In genomic region chr1:20430355-20431290, GRCh38 we compare ENCODE assay signal across 8 cellular contexts. TPM values are rescaled to one million over a fixed set of nuclear protein-coding genes. Genes with fewer than 3 reads are reported as not detected.
DNase-seq lines count a peak whose midpoint lies in the region; ATAC-seq and TF ChIP-seq lines count a peak whose summit lies in the region.

No MANE protein-coding gene starts in this region.

- no peaks in the 10 kb centered on the region for H3K79me2 ChIP-seq in fibroblast of lung (ENCODE audit: control insufficient read depth, insufficient read depth, low read length)

- H3K4me1 ChIP-seq in fibroblast of lung (ENCODE audit: control insufficient read depth, extremely low read depth, insufficient read depth, low read length): peaks cover 12% of the 10 kb centered on the region
- H3K4me1 ChIP-seq in ovary (ENCODE audit: insufficient read depth): no peaks in the 10 kb centered on the region

- H3K4me2 ChIP-seq in fibroblast of lung (ENCODE audit: extremely low read depth, insufficient read depth, low read length): no peak overlapping the region

- no peak for TF ChIP-seq EP300 in ovary (IDR thresholded peaks at IDR 0.05)

- H3K36me3 ChIP-seq in fibroblast of lung (ENCODE audit: control insufficient read depth, insufficient read depth, low read length) (no peaks in the 10 kb centered on the region), ovary (no peaks in the 10 kb centered on the region)

- DNase-seq in D341Med (ENCODE audit: low spot score): peak; percentile 75
- peak; percentile 46 to 58 for DNase-seq in activated CD4-positive, alpha-beta T cell treated with anti-CD3 and anti-CD28 coated beads, Interleukin-2, amount 50 U/mL, for 48 hours
- DNase-seq in fibroblast of lung (ENCODE audit: low read depth in 2 of 2): peak in 1 of 2 donors; percentile 37
- peak in 3 of 5 donors; percentile 26 to 39 (median 26) for DNase-seq in ovary
- DNase-seq in mucosa of gallbladder (ENCODE audit: low spot score): no peak
- no peak for DNase-seq in A172 (ENCODE audit: low spot score)

- H3K27me3 ChIP-seq in fibroblast of lung (ENCODE audit: control insufficient read depth, insufficient read depth, low read length) (peaks cover 8% of the 10 kb centered on the region), ovary (no peaks in the 10 kb centered on the region)

- H3K9me3 ChIP-seq in fibroblast of lung (ENCODE audit: control insufficient read depth, insufficient read depth, low read depth, low read length): no peaks in the 10 kb centered on the region
- no peaks in the 10 kb centered on the region for H3K9me3 ChIP-seq in ovary

- no peak overlapping the region for H3K27ac ChIP-seq in fibroblast of lung (ENCODE audit: insufficient read depth, low read length)
- H3K27ac ChIP-seq in ovary: no peak overlapping the region

- no peak for ATAC-seq in HG03342 (IDR thresholded peaks at IDR 0.05; ENCODE audit: unreplicated experiment)

- intact Hi-C loops in ovary (cut with DNase I): no loop called here

- H3K4me3 ChIP-seq in fibroblast of lung (replicated peaks in 1 of 4; ENCODE audit: control extremely low read depth in 1 of 4, insufficient read depth in 1 of 4, low read depth in 3 of 4, low read length in 4 of 4): no peak overlapping the region
- H3K4me3 ChIP-seq in ovary: no peak overlapping the region

- H4K20me1 ChIP-seq in fibroblast of lung (ENCODE audit: control insufficient read depth, extremely low read depth, insufficient read depth, low read length): no peaks in the 10 kb centered on the region

- no peak overlapping the region for H3K9ac ChIP-seq in fibroblast of lung (ENCODE audit: insufficient read depth, low read length)

- 24 to 31% (median 29%) methylated on average over 16 of the region's 16 CpGs for WGBS in ovary, 3 donors

- peak; percentile 49; the same call in 1 of the 2 replicates for TF ChIP-seq CTCF in LNCAP (IDR thresholded peaks at IDR 0.05)
- TF ChIP-seq CTCF in fibroblast of lung (conservative IDR thresholded peaks at IDR 0.05 in 1 of 2, IDR thresholded peaks at IDR 0.05 in 1 of 2; ENCODE audit: low read depth in 1 of 2, low read length in 2 of 2): peak; percentile 78 to 87
- peak in 1 of 3 donors; percentile 7 for TF ChIP-seq CTCF in ovary (IDR thresholded peaks at IDR 0.05)

- TF ChIP-seq POLR2A in ovary (IDR thresholded peaks at IDR 0.05): no peak

- no peak overlapping the region for H2AFZ ChIP-seq in fibroblast of lung (ENCODE audit: low read length)

RNA-seq across cellular contexts. Expression of gene CAMK2N1, which starts 55.4 kb away (rescaled TPM):
- total RNA-seq in fibroblast of lung (44.2 and 79.9 TPM in 2 replicates), ovary (10 to 100 TPM; 11.3 to 95.9 (median 35.2) TPM), mucosa of gallbladder (140 TPM)
- polyA plus RNA-seq in fibroblast of lung (94.9 and 156 TPM in 2 replicates), ovary (10 to 100 TPM; 20.8 to 42.6 TPM)
- 142 and 220 TPM in 2 replicates for polyA plus RNA-seq in fibroblast of lung (2012)
- polyA minus RNA-seq in fibroblast of lung (ENCODE audit: low replicate concordance): 38.9 and 62.1 TPM in 2 replicates
- 2.9 and 3.6 TPM in 2 replicates for total RNA-seq in A172 (2014; rRNA removed; shearing (Covaris generic))

Comparison
In these comparisons a context has a peak if more than half of its experiments do, and no peak if none do; other contexts are left out.
1. DNase-seq: peak in D341Med (single experiment), activated CD4-positive, alpha-beta T cell treated with anti-CD3 and anti-CD28 coated beads, Interleukin-2, amount 50 U/mL, for 48 hours (2 of 2) and ovary (3 of 5); none in mucosa of gallbladder (single experiment) and A172 (single experiment).